1 cellular context compared by ENCODE assay signal in genomic region chr7:39566056-39566921, GRCh38.
A peak's percentile ranks its signal among the peaks of the same experiment; 100 is the strongest.
TF ChIP-seq lines count a peak whose summit lies in the region.

Gene YAE1, plus strand, starts transcription at chr7:39566404. Its CDS starts 15 bp downstream, at chr7:39566419.

TF ChIP-seq in GM12878, 131 proteins besides CTCF, POLR2A, EP300 and RAD21 (continued from another document):
- TF ChIP-seq, protein P1, sequence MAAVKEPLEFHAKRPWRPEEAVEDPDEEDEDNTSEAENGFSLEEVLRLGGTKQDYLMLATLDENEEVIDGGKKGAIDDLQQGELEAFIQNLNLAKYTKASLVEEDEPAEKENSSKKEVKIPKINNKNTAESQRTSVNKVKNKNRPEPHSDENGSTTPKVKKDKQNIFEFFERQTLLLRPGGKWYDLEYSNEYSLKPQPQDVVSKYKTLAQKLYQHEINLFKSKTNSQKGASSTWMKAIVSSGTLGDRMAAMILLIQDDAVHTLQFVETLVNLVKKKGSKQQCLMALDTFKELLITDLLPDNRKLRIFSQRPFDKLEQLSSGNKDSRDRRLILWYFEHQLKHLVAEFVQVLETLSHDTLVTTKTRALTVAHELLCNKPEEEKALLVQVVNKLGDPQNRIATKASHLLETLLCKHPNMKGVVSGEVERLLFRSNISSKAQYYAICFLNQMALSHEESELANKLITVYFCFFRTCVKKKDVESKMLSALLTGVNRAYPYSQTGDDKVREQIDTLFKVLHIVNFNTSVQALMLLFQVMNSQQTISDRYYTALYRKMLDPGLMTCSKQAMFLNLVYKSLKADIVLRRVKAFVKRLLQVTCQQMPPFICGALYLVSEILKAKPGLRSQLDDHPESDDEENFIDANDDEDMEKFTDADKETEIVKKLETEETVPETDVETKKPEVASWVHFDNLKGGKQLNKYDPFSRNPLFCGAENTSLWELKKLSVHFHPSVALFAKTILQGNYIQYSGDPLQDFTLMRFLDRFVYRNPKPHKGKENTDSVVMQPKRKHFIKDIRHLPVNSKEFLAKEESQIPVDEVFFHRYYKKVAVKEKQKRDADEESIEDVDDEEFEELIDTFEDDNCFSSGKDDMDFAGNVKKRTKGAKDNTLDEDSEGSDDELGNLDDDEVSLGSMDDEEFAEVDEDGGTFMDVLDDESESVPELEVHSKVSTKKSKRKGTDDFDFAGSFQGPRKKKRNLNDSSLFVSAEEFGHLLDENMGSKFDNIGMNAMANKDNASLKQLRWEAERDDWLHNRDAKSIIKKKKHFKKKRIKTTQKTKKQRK (IDR thresholded peaks at IDR 0.05; ENCODE audit: low read depth, low read length): no peak
- TF ChIP-seq IKZF1 (conservative IDR thresholded peaks at IDR 0.05) (peak; percentile 67; the same call in 1 of the 2 replicates), SREBF1 (IDR thresholded peaks at IDR 0.05; ENCODE audit: low read length) (no peak), GATAD2B (conservative IDR thresholded peaks at IDR 0.05; ENCODE audit: low read depth) (0 out of 2 replicates have a peak, but pooled peaks have one; percentile 31), EGR1 (IDR thresholded peaks at IDR 0.05; ENCODE audit: borderline replicate concordance in 1 of 2, low read depth in 2 of 2, low read length in 2 of 2) (peak; percentile 57 to 68; a peak in 2 of 3 replicates), CBFB (IDR thresholded peaks at IDR 0.05; ENCODE audit: low read depth) (peak; percentile 58), CREB1 (IDR thresholded peaks at IDR 0.05; ENCODE audit: low read depth) (peak; percentile 62; the same call in 1 of the 2 replicates), ETV6 (conservative IDR thresholded peaks at IDR 0.05 in 1 of 2, IDR thresholded peaks at IDR 0.05 in 1 of 2; ENCODE audit: borderline replicate concordance in 1 of 2, low read depth in 1 of 2) (no peak), POU2F2 (IDR thresholded peaks at IDR 0.05; ENCODE audit: borderline replicate concordance, low read depth, low read length) (peak; percentile 55; the same call in 1 of the 3 replicates), ATF2 (IDR thresholded peaks at IDR 0.05; ENCODE audit: low read length) (no peak), HDAC6 (IDR thresholded peaks at IDR 0.05; ENCODE audit: unreplicated experiment) (no peak), MXI1 (IDR thresholded peaks at IDR 0.05; ENCODE audit: low read depth, low read length) (peak; percentile 56; the same call in 1 of the 2 replicates), HDGF (IDR thresholded peaks at IDR 0.05) (peak; percentile 44; the same call in 1 of the 2 replicates), BHLHE40 (IDR thresholded peaks at IDR 0.05; ENCODE audit: borderline replicate concordance in 1 of 2, low read depth in 2 of 2, low read length in 1 of 2) (peak in 1 of 2 experiments; percentile 82; a peak in 2 of 4 replicates), PBX3 (IDR thresholded peaks at IDR 0.05; ENCODE audit: insufficient replicate concordance, low read depth, low read length) (no peak), TCF3 (IDR thresholded peaks at IDR 0.05; ENCODE audit: borderline replicate concordance, insufficient read depth, low read depth, low read length) (0 out of 2 replicates have a peak, but pooled peaks have one; percentile 24), BACH1 (IDR thresholded peaks at IDR 0.05; ENCODE audit: borderline replicate concordance) (peak; percentile 58; the same call in 1 of the 2 replicates), ELK1 (IDR thresholded peaks at IDR 0.05; ENCODE audit: low read depth, low read length) (peak; percentile 70; the same call in 1 of the 2 replicates), ESRRA (IDR thresholded peaks at IDR 0.05; ENCODE audit: low read length) (no peak), POLR2AphosphoS5 (IDR thresholded peaks at IDR 0.05; ENCODE audit: low read length) (peak; percentile 93), RFX5 (IDR thresholded peaks at IDR 0.05; ENCODE audit: low read depth, low read length) (0 out of 2 replicates have a peak, but pooled peaks have one; percentile 26), PAX5 (IDR thresholded peaks at IDR 0.05; ENCODE audit: borderline replicate concordance, low read depth, low read length) (peak; percentile 50; the same call in 1 of the 2 replicates), POLR2AphosphoS2 (IDR thresholded peaks at IDR 0.05; ENCODE audit: low read depth, low read length) (peak; percentile 67), PKNOX1 (IDR thresholded peaks at IDR 0.05) (no peak), NR2F1 (conservative IDR thresholded peaks at IDR 0.05) (peak; percentile 94), ATF7 (IDR thresholded peaks at IDR 0.05; ENCODE audit: low read depth) (0 out of 2 replicates have a peak, but pooled peaks have one; percentile 14), TAF1 (IDR thresholded peaks at IDR 0.05; ENCODE audit: borderline replicate concordance, low read depth, low read length) (peak; percentile 63; the same call in 1 of the 2 replicates), CHD1 (IDR thresholded peaks at IDR 0.05; ENCODE audit: low read depth, low read length) (no peak)
- TF ChIP-seq, protein P2, sequence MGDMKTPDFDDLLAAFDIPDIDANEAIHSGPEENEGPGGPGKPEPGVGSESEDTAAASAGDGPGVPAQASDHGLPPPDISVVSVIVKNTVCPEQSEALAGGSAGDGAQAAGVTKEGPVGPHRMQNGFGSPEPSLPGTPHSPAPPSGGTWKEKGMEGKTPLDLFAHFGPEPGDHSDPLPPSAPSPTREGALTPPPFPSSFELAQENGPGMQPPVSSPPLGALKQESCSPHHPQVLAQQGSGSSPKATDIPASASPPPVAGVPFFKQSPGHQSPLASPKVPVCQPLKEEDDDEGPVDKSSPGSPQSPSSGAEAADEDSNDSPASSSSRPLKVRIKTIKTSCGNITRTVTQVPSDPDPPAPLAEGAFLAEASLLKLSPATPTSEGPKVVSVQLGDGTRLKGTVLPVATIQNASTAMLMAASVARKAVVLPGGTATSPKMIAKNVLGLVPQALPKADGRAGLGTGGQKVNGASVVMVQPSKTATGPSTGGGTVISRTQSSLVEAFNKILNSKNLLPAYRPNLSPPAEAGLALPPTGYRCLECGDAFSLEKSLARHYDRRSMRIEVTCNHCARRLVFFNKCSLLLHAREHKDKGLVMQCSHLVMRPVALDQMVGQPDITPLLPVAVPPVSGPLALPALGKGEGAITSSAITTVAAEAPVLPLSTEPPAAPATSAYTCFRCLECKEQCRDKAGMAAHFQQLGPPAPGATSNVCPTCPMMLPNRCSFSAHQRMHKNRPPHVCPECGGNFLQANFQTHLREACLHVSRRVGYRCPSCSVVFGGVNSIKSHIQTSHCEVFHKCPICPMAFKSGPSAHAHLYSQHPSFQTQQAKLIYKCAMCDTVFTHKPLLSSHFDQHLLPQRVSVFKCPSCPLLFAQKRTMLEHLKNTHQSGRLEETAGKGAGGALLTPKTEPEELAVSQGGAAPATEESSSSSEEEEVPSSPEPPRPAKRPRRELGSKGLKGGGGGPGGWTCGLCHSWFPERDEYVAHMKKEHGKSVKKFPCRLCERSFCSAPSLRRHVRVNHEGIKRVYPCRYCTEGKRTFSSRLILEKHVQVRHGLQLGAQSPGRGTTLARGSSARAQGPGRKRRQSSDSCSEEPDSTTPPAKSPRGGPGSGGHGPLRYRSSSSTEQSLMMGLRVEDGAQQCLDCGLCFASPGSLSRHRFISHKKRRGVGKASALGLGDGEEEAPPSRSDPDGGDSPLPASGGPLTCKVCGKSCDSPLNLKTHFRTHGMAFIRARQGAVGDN (IDR thresholded peaks at IDR 0.05): peak; percentile 74
